ENCODE assay signal across 1 cellular context in genomic region chr7:44587843-44588711, GRCh38.
A peak's percentile ranks its signal among the peaks of the same experiment; 100 is the strongest.
TF ChIP-seq lines count a peak whose summit lies in the region.

No MANE protein-coding gene starts in this region.

TF ChIP-seq in IMR-90, 13 proteins besides CTCF, POLR2A, EP300 and RAD21:
- TF ChIP-seq SMC3 (IDR thresholded peaks at IDR 0.05; ENCODE audit: low read depth, low read length) (peak; percentile 90), FOS (IDR thresholded peaks at IDR 0.05; ENCODE audit: low read depth, low read length) (no peak)
TF ChIP-seq in IMR-90: peak in this region for 1.
